In the genomic region with DNA sequence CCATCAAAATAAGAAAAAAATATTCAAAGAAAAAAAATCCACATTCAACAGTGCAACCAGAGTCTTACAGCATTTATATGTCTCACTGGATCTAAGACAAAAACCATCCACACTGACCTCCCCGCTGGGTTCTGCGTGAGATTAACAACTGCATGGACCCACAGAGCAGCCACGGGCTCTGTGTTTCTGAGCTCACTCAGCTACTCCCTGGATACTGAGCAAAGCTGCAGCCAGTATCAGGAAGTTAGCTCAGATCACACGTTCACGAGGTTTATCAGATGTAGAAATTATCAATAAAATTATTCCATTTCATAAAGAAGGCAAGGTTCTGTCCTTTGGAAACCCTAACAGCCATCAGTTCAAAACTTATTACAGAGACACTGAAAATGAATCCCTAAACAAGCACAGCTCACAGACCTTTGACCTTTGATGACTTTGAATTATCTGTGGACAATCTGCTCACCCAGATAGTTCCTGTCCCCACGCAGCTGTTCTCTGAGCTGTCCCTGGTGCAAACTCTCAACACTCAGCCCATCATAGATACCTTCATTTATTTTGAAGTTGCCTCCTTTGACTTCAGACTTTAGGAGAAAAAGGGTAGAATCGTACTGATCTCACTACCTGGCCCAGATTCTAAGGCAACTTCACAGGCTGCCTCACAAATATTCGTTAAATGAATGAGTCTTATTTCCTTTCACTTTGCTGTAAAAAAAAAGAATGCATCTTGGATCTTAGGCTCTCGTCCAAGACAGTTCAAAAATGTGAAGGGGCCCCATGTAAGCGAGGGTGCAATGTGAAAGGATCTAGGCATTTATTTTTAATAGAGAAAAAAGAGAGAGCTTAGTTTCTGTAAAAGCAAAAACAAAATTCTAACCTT, we compare ENCODE assay signal across 10 cellular contexts.
DNase-seq lines count a peak whose midpoint lies in the region; ATAC-seq lines count a peak whose summit lies in the region.
"Had no signal": no experiment of that assay in that cellular context is flagged by ENCODE, and none has a peak within 500 bp of the region (broad histone marks: within the 10 kb centered on the region; RNA-seq: fewer than 3 reads in every experiment).

No MANE protein-coding gene starts in this region.

- POLR2A ChIA-PET in T-cell (lab: Charles Lee) = interaction anchor here in 1 of 2 donors (0.7 kb wide), 1 partner anchor 32 kb away, joined by 4 read pairs; no protein-coding TSS in a partner anchor

- no peaks in the 10 kb centered on the region for H3K27me3 Mint-ChIP-seq in T-cell

- H3K4me1 Mint-ChIP-seq in T-cell = peaks cover 53 to 66% (median 54%) of the 10 kb centered on the region in 3 donors

- peaks cover 10% of the 10 kb centered on the region for H3K36me3 Mint-ChIP-seq in T-cell

- H3K27me3 ChIP-seq in skeletal muscle satellite cell (ENCODE audit: control insufficient read depth, insufficient read depth, low read length) = no peaks in the 10 kb centered on the region

- H3K27ac Mint-ChIP-seq in T-cell = peak overlapping the region; percentile 79 to 94

- ATAC-seq in T-cell (replicated peaks in 1 of 4) (peak; percentile 50 to 76 (median 60)), HG03025 (IDR thresholded peaks at IDR 0.05; ENCODE audit: low FRiP score, unreplicated experiment) (no peak)

- H3K9ac ChIP-seq in skeletal muscle satellite cell (ENCODE audit: low read depth, low read length) = no peak overlapping the region

- H3K4me1 ChIP-seq in skeletal muscle satellite cell (ENCODE audit: control insufficient read depth, insufficient read depth, low read length) = peaks cover 10% of the 10 kb centered on the region

- no peaks in the 10 kb centered on the region for H3K9me3 ChIP-seq in skeletal muscle satellite cell (replicated peaks; ENCODE audit: low read length)

- DNase-seq in DMS79 treated with DMSO at 0.1 percent for 48 hours (lab: John Stamatoyannopoulos, UW) (peak; percentile 12), DMS79 (lab: John Stamatoyannopoulos, UW) (no peak), T-cell (no peak), hepatic stellate cell (ENCODE audit: low spot score) (peak; percentile 17), cerebellar cortex (ENCODE audit: low spot score) (no peak), NCI-H2107 (lab: John Stamatoyannopoulos, UW) (no peak)
- DNase-seq: 8988T; stimulated activated CD4-positive, alpha-beta T cell treated with anti-CD3 and anti-CD28 coated beads, Interleukin-12 subunit alpha, Interleukin-12 subunit beta, amount 100 ng/mL, for 4 hours had no signal

- peak overlapping the region; percentile 62 to 67 (median 63) for H3K4me3 Mint-ChIP-seq in T-cell

- peak overlapping the region; percentile 29 for H3K4me2 ChIP-seq in skeletal muscle satellite cell (ENCODE audit: low read length)

- CTCF ChIA-PET in T-cell (lab: Charles Lee) = interaction anchor here in 1 of 2 donors (0.6 to 1.6 kb wide), 3 partner anchors 10 to 192 kb away, joined by 3 to 4 read pairs (median 3); no protein-coding TSS in a partner anchor

- no peak overlapping the region for H3K4me3 ChIP-seq in skeletal muscle satellite cell (ENCODE audit: low read length)

- no peaks in the 10 kb centered on the region for H3K36me3 ChIP-seq in skeletal muscle satellite cell (ENCODE audit: insufficient read depth, low read length)

- peaks cover 0 to 8% (median 0%) of the 10 kb centered on the region in 3 donors for H3K9me3 Mint-ChIP-seq in T-cell

Comparison
In these comparisons a context has a peak if more than half of its experiments do, and no peak if none do; other contexts are left out.
1. DNase-seq: peak in DMS79 treated with DMSO at 0.1 percent for 48 hours (single experiment) and hepatic stellate cell (single experiment); none in DMS79 (single experiment), T-cell (0 of 34), cerebellar cortex (single experiment) and NCI-H2107 (single experiment).